12 cellular contexts compared by ENCODE assay signal in genomic region chr15:60899322-60899966, GRCh38.
A peak's percentile ranks its signal among the peaks of the same experiment; 100 is the strongest.
DNase-seq lines count a peak whose midpoint lies in the region; ATAC-seq and TF ChIP-seq lines count a peak whose summit lies in the region.
"Had no signal": no experiment of that assay in that cellular context is flagged by ENCODE, and none has a peak within 500 bp of the region (broad histone marks: within the 10 kb centered on the region; RNA-seq: fewer than 3 reads in every experiment).

No MANE protein-coding gene starts in this region.

- no peaks in the 10 kb centered on the region for H3K27me3 ChIP-seq in effector memory CD4-positive, alpha-beta T cell (replicated peaks; ENCODE audit: control insufficient read depth, insufficient read depth, low read length, poor library complexity, severe bottlenecking)
- no peaks in the 10 kb centered on the region for H3K27me3 ChIP-seq in brain microvascular endothelial cell (replicated peaks)
- H3K27me3 ChIP-seq: spleen, thyroid gland had no signal

- in situ Hi-C loops in brain microvascular endothelial cell (cut with HindIII; ENCODE audit: low pct_ligation_motif_present, low sequenced_read_pairs), result no loop called here

- no peaks in the 10 kb centered on the region for H3K36me3 ChIP-seq in effector memory CD4-positive, alpha-beta T cell (ENCODE audit: control insufficient read depth, insufficient read depth, low read length)
- H3K36me3 ChIP-seq in brain microvascular endothelial cell (replicated peaks), result no peaks in the 10 kb centered on the region
- H3K36me3 ChIP-seq: spleen, thyroid gland had no signal

- DNase-seq in NCI-H510A treated with DMSO at 0.1 percent for 48 hours (lab: John Stamatoyannopoulos, UW), result peak; percentile 31
- no peak for DNase-seq in NCI-H510A (lab: John Stamatoyannopoulos, UW)
- peak in 2 of 3 donors; percentile 11 to 16 for DNase-seq in effector memory CD4-positive, alpha-beta T cell
- DNase-seq in nucleus accumbens (lab: John Stamatoyannopoulos, UW), result no peak
- no peak for DNase-seq in brain microvascular endothelial cell
- DNase-seq in NCI-H1417 treated with DMSO at 0.1 percent for 48 hours (lab: John Stamatoyannopoulos, UW), result no peak
- DNase-seq: activated gamma-delta T cell treated with Interleukin-2 at 50 U/mL for 16 hours, GDM1, spleen, thyroid gland had no signal

- peaks cover 3% of the 10 kb centered on the region for H3K4me1 ChIP-seq in effector memory CD4-positive, alpha-beta T cell (ENCODE audit: control insufficient read depth, insufficient read depth, low read length, poor library complexity, severe bottlenecking)
- H3K4me1 ChIP-seq: spleen had no signal

- no peaks in the 10 kb centered on the region for H3K9me3 ChIP-seq in effector memory CD4-positive, alpha-beta T cell (ENCODE audit: control insufficient read depth, low read length)
- H3K9me3 ChIP-seq: spleen, thyroid gland had no signal

- no peak overlapping the region for H3K4me3 ChIP-seq in effector memory CD4-positive, alpha-beta T cell (ENCODE audit: insufficient read depth, low read depth, low read length, poor library complexity, severe bottlenecking)
- no peak overlapping the region for H3K4me3 ChIP-seq in brain microvascular endothelial cell (ENCODE audit: low read depth, low read length)
- H3K4me3 ChIP-seq: spleen, thyroid gland had no signal

- TF ChIP-seq CTCF in brain microvascular endothelial cell (IDR thresholded peaks at IDR 0.05; ENCODE audit: low read depth, low read length, missing control alignments), result no peak

- peak; percentile 33 for ATAC-seq in GM19468 (IDR thresholded peaks at IDR 0.05; ENCODE audit: extremely low read depth, unreplicated experiment)
- peak; percentile 66 for ATAC-seq in HG03342 (IDR thresholded peaks at IDR 0.05; ENCODE audit: unreplicated experiment)

- H3K27ac ChIP-seq in effector memory CD4-positive, alpha-beta T cell (ENCODE audit: insufficient read depth, low read length, poor library complexity, severe bottlenecking), result peak overlapping the region; percentile 30
- no peak overlapping the region for H3K27ac ChIP-seq in brain microvascular endothelial cell
- H3K27ac ChIP-seq: spleen, thyroid gland had no signal

Comparison
In these comparisons a context has a peak if more than half of its experiments do, and no peak if none do; other contexts are left out.
1. DNase-seq: peak in NCI-H510A treated with DMSO at 0.1 percent for 48 hours (single experiment) and effector memory CD4-positive, alpha-beta T cell (2 of 3); none in NCI-H510A (single experiment), nucleus accumbens (0 of 56), brain microvascular endothelial cell (single experiment) and NCI-H1417 treated with DMSO at 0.1 percent for 48 hours (single experiment).